ENCODE assay signal across 11 cellular contexts in the genomic region with DNA sequence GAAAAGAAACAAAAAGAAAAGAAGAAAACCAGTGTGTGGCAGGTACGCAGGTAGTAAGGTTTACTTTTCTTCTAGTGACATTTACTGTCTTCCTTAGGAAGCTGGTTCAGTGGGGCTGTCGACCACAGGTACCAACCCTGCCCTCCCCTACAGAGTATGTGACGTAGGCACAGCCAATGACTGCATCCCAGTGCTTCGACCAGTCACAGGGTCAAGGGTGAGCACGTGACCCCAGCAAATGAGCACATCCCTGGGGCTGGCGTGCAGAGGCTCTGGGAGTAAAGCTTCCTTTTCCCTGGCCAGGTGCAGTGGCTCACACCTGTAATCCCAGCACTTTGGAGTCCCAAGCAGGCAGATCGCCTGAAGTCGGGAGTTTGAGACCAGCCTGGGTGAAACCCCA. TPM values are rescaled to one million over a fixed set of nuclear protein-coding genes. Genes with fewer than 3 reads are reported as not detected.
DNase-seq lines count a peak whose midpoint lies in the region; ATAC-seq and TF ChIP-seq lines count a peak whose summit lies in the region.
"Had no signal": no experiment of that assay in that cellular context is flagged by ENCODE, and none has a peak within 500 bp of the region (broad histone marks: within the 10 kb centered on the region; RNA-seq: fewer than 3 reads in every experiment).

No MANE protein-coding gene starts in this region.

- no peaks in the 10 kb centered on the region for H3K79me1 ChIP-seq in trophoblast cell (ENCODE audit: low read length)

- H4K8ac ChIP-seq in trophoblast cell (ENCODE audit: low read depth, low read length), result no peak overlapping the region

- no peak overlapping the region for H3K4me3 Mint-ChIP-seq in nephron progenitor cell
- H3K4me3 Mint-ChIP-seq: type B pancreatic cell had no signal

- H3K27ac Mint-ChIP-seq in nephron progenitor cell, result no peak overlapping the region
- H3K27ac Mint-ChIP-seq: type B pancreatic cell had no signal

- no peaks in the 10 kb centered on the region for H3K9me3 ChIP-seq in trophoblast cell (ENCODE audit: insufficient read depth, low read depth, low read length)

- H3K27me3 ChIP-seq in trophoblast cell (ENCODE audit: insufficient read depth, low read length), result no peaks in the 10 kb centered on the region

- H2AFZ ChIP-seq in trophoblast cell (ENCODE audit: insufficient read depth, low read length, poor library complexity), result no peak overlapping the region

- peaks cover 24% of the 10 kb centered on the region for H3K4me1 Mint-ChIP-seq in nephron progenitor cell

- TF ChIP-seq CTCF in nephron progenitor cell (IDR thresholded peaks at IDR 0.05) (no peak), omental fat pad (IDR thresholded peaks at IDR 0.05) (no peak)

- H3K4ac ChIP-seq in trophoblast cell (ENCODE audit: low read depth, low read length), result no peak overlapping the region

- no peak overlapping the region for H3K23ac ChIP-seq in trophoblast cell (ENCODE audit: low read length)

- no peak overlapping the region for H2BK12ac ChIP-seq in trophoblast cell (ENCODE audit: low read length)

- H3K14ac ChIP-seq in trophoblast cell (ENCODE audit: low read length), result no peak overlapping the region

- no peak overlapping the region for H3K18ac ChIP-seq in trophoblast cell (ENCODE audit: low read length)

- H3K27me3 Mint-ChIP-seq in nephron progenitor cell (ENCODE audit: low read depth, poor library complexity), result peaks cover 15% of the 10 kb centered on the region
- H3K27me3 Mint-ChIP-seq: type B pancreatic cell had no signal

- peak; percentile 81 for DNase-seq in germinal center (ENCODE audit: low spot score)
- DNase-seq in nephron progenitor cell, result no peak
- DNase-seq in trophoblast cell, result no peak
- DNase-seq in omental fat pad (ENCODE audit: low spot score), result no peak
- no peak for DNase-seq in HK-2 (ENCODE audit: unreplicated experiment)
- DNase-seq: activated effector memory CD4-positive, alpha-beta T cell treated with anti-CD3 and anti-CD28 coated beads, Interleukin-2, amount 50 U/mL, for 16 hours; DND-41 had no signal

- no peak overlapping the region for H3K9ac ChIP-seq in trophoblast cell (ENCODE audit: low read length)

- no peak overlapping the region for H3K4me2 ChIP-seq in trophoblast cell (ENCODE audit: low read length)

- H2BK120ac ChIP-seq in trophoblast cell (ENCODE audit: insufficient read depth, low read length, poor library complexity), result no peak overlapping the region

- ATAC-seq in GM18502 (IDR thresholded peaks at IDR 0.05; ENCODE audit: poor library complexity, unreplicated experiment) (peak; percentile 72), GM21515 (IDR thresholded peaks at IDR 0.05; ENCODE audit: unreplicated experiment) (peak; percentile 70), HG03432 (IDR thresholded peaks at IDR 0.05; ENCODE audit: unreplicated experiment) (peak; percentile 79), omental fat pad (ENCODE audit: low FRiP score) (no peak)

- H3K4me1 ChIP-seq in trophoblast cell (ENCODE audit: control insufficient read depth in 1 of 2, insufficient read depth in 2 of 2, low read length in 2 of 2), result no peaks in the 10 kb centered on the region

- no peaks in the 10 kb centered on the region for H3K79me2 ChIP-seq in trophoblast cell (ENCODE audit: control insufficient read depth, insufficient read depth, low read length, poor library complexity)

- no peaks in the 10 kb centered on the region for H3K9me3 Mint-ChIP-seq in nephron progenitor cell
- H3K9me3 Mint-ChIP-seq: type B pancreatic cell had no signal

- no peak overlapping the region for H4K12ac ChIP-seq in trophoblast cell (ENCODE audit: low read depth, low read length)

- no peaks in the 10 kb centered on the region for H3K36me3 Mint-ChIP-seq in nephron progenitor cell (ENCODE audit: low read depth)
- H3K36me3 Mint-ChIP-seq: type B pancreatic cell had no signal

- no CpG with 5 or more reads among the region's 8 CpGs for WGBS in trophoblast cell (ENCODE audit: extremely low coverage, insufficient coverage, insufficient read length)

- no peaks in the 10 kb centered on the region for H3K36me3 ChIP-seq in trophoblast cell (ENCODE audit: control insufficient read depth in 1 of 2, insufficient read depth in 2 of 2, low read length in 2 of 2)

- H3K4me3 ChIP-seq in trophoblast cell (ENCODE audit: low read depth, low read length), result no peak overlapping the region

- no peak overlapping the region for H2BK5ac ChIP-seq in trophoblast cell (ENCODE audit: low read depth, low read length, poor library complexity)

- H4K91ac ChIP-seq in trophoblast cell (ENCODE audit: low read depth, low read length), result no peak overlapping the region

- no peak overlapping the region for H2AK5ac ChIP-seq in trophoblast cell (ENCODE audit: low read length)

- H3K27ac ChIP-seq in trophoblast cell (ENCODE audit: low read depth, low read length), result no peak overlapping the region

RNA-seq across cellular contexts. Expression of a gene that starts 38.9 kb away (rescaled TPM):
- 0.68 and 0.85 TPM in 2 replicates for polyA plus RNA-seq in trophoblast cell (2013)
- 10 to 100 TPM in 3 of 4 donors, 1 to 10 TPM in 1; 8.3 to 59.6 (median 19.9) TPM for total RNA-seq in omental fat pad
